Comparison of ENCODE assay signal across 22 cellular contexts in the genomic region with DNA sequence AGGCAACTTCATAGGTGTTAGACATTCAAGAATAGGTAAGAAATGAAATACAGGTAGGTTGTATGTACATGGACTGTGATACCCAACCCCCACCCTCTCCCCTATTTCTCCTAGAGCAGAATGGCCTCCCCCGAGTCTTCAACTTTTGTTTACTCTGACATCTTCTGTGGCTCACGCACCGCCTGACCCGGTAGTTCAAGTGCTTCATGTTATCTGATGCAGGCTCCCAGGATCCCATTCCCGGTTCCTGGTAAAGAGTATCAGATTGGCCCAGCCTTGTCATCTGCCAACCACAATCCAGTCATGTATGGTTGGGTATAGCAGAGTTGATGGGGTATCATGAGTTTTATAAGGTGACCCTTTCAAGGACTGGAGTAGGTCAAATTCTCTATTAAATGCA. TPM values are rescaled to one million over a fixed set of nuclear protein-coding genes. Genes with fewer than 3 reads are reported as not detected.
A peak's percentile ranks its signal among the peaks of the same experiment; 100 is the strongest.
DNase-seq lines count a peak whose midpoint lies in the region; ATAC-seq and TF ChIP-seq lines count a peak whose summit lies in the region.
"Had no signal": no experiment of that assay in that cellular context is flagged by ENCODE, and none has a peak within 500 bp of the region (broad histone marks: within the 10 kb centered on the region; RNA-seq: fewer than 3 reads in every experiment).

No MANE protein-coding gene starts in this region.

- H3K4me1 ChIP-seq in mesenchymal stem cell (ENCODE audit: control insufficient read depth, insufficient read depth, low read depth, low read length) (peaks cover 8% of the 10 kb centered on the region), tibial artery (peaks cover 0 to 72% (median 13%) of the 10 kb centered on the region in 4 donors)
- H3K4me1 ChIP-seq: Caco-2 had no signal

- H3K4me3 ChIP-seq in mesenchymal stem cell (ENCODE audit: insufficient read depth in 1 of 2, low read depth in 1 of 2, low read length in 2 of 2) (no peak overlapping the region), tibial artery (no peak overlapping the region)
- H3K4me3 ChIP-seq: A549, GM23338 had no signal

- no peaks in the 10 kb centered on the region for H3K79me1 ChIP-seq in mesenchymal stem cell (replicated peaks; ENCODE audit: low read length, poor library complexity, severe bottlenecking)

- no peak overlapping the region for H2AK5ac ChIP-seq in mesenchymal stem cell (ENCODE audit: low read length, severe bottlenecking)

- H3K27ac ChIP-seq in mesenchymal stem cell (ENCODE audit: low read length, poor library complexity, severe bottlenecking) (no peak overlapping the region), tibial artery (no peak overlapping the region)
- H3K27ac ChIP-seq: 22Rv1, A549, C4-2B, HL-60 had no signal

- 61% methylated on average over 5 of the region's 5 CpGs for WGBS in mesenchymal stem cell

- H3K36me3 Mint-ChIP-seq in chondrocyte (ENCODE audit: low read depth), result peaks cover 2% of the 10 kb centered on the region
- H3K36me3 Mint-ChIP-seq in stimulated activated memory B cell treated with anti-CD40 and anti-IgM and Interleukin-4, amounts not matched to agents 10 μg/mL and 1 μg/mL and 100 μg/mL, for 72 hours, result peaks cover 6% of the 10 kb centered on the region

- H3K4me1 Mint-ChIP-seq in chondrocyte (ENCODE audit: low read depth), result peaks cover 22% of the 10 kb centered on the region
- peaks cover 87% of the 10 kb centered on the region for H3K4me1 Mint-ChIP-seq in stimulated activated memory B cell treated with anti-CD40 and anti-IgM and Interleukin-4, amounts not matched to agents 10 μg/mL and 1 μg/mL and 100 μg/mL, for 72 hours

- no peak overlapping the region for H3K18ac ChIP-seq in mesenchymal stem cell (ENCODE audit: low read depth in 1 of 2, low read length in 2 of 2)

- no peak overlapping the region for H4K91ac ChIP-seq in mesenchymal stem cell (ENCODE audit: low read length)

- H3K4me3 Mint-ChIP-seq in chondrocyte (ENCODE audit: unreplicated experiment), result no peak overlapping the region
- no peak overlapping the region for H3K4me3 Mint-ChIP-seq in stimulated activated memory B cell treated with anti-CD40 and anti-IgM and Interleukin-4, amounts not matched to agents 10 μg/mL and 1 μg/mL and 100 μg/mL, for 72 hours
- H3K4me3 Mint-ChIP-seq: CD4-positive, alpha-beta T cell; GM23338 had no signal

- H3K9ac ChIP-seq in mesenchymal stem cell (ENCODE audit: low read length), result no peak overlapping the region

- no peak overlapping the region for H3K4me2 ChIP-seq in mesenchymal stem cell (ENCODE audit: low read length, poor library complexity, severe bottlenecking)
- H3K4me2 ChIP-seq: A549, GM23338 had no signal

- no peak for TF ChIP-seq CTCF in chondrocyte (IDR thresholded peaks at IDR 0.05)
- no peak for TF ChIP-seq CTCF in tibial artery (IDR thresholded peaks at IDR 0.05)

- no peaks in the 10 kb centered on the region for H3K27me3 Mint-ChIP-seq in chondrocyte (ENCODE audit: low read depth)
- no peaks in the 10 kb centered on the region for H3K27me3 Mint-ChIP-seq in stimulated activated memory B cell treated with anti-CD40 and anti-IgM and Interleukin-4, amounts not matched to agents 10 μg/mL and 1 μg/mL and 100 μg/mL, for 72 hours
- H3K27me3 Mint-ChIP-seq: CD4-positive, alpha-beta T cell had no signal

- H3K9me3 Mint-ChIP-seq in chondrocyte (ENCODE audit: low read depth), result no peaks in the 10 kb centered on the region
- H3K9me3 Mint-ChIP-seq in stimulated activated memory B cell treated with anti-CD40 and anti-IgM and Interleukin-4, amounts not matched to agents 10 μg/mL and 1 μg/mL and 100 μg/mL, for 72 hours, result no peaks in the 10 kb centered on the region
- H3K9me3 Mint-ChIP-seq: CD4-positive, alpha-beta T cell; GM23338 had no signal

- no peak overlapping the region for H2BK120ac ChIP-seq in mesenchymal stem cell (ENCODE audit: low read depth, low read length)

- no peak overlapping the region for H2BK12ac ChIP-seq in mesenchymal stem cell (ENCODE audit: low read length in 2 of 2)

- H3K9me3 ChIP-seq in mesenchymal stem cell (ENCODE audit: control insufficient read depth, low read length), result no peaks in the 10 kb centered on the region
- no peaks in the 10 kb centered on the region for H3K9me3 ChIP-seq in tibial artery
- H3K9me3 ChIP-seq: A549, Caco-2 had no signal

- no peak for ATAC-seq in stimulated activated memory B cell treated with anti-CD40 and anti-IgM and Interleukin-4, amounts not matched to agents 10 μg/mL and 1 μg/mL and 100 μg/mL, for 72 hours
- ATAC-seq: A549, GM23338 had no signal

- no peak overlapping the region for H2BK15ac ChIP-seq in mesenchymal stem cell (ENCODE audit: low read depth, poor library complexity, severe bottlenecking)

- no peaks in the 10 kb centered on the region for H3K27me3 ChIP-seq in mesenchymal stem cell (ENCODE audit: control insufficient read depth in 1 of 2, insufficient read depth in 1 of 2, low read length in 2 of 2)
- H3K27me3 ChIP-seq in tibial artery, result no peaks in the 10 kb centered on the region

- H4K8ac ChIP-seq in mesenchymal stem cell (ENCODE audit: low read length), result no peak overlapping the region

- peak; percentile 8 for DNase-seq in NCI-H510A (lab: John Stamatoyannopoulos, UW)
- DNase-seq in NCI-H510A treated with DMSO at 0.1 percent for 48 hours (lab: John Stamatoyannopoulos, UW), result no peak
- no peak for DNase-seq in chondrocyte (ENCODE audit: low spot score)
- peak; percentile 35 for DNase-seq in mesenchymal stem cell
- no peak for DNase-seq in tibial artery
- DNase-seq in glomerular visceral epithelial cell (ENCODE audit: extremely low spot score), result no peak
- no peak for DNase-seq in activated CD4-positive, alpha-beta T cell treated with anti-CD3 and anti-CD28 coated beads for 48 hours
- DNase-seq: AML-193; Caco-2; CD4-positive, alpha-beta T cell; DMS79; GF-D8; HCEC 1CT had no signal

- peak overlapping the region; percentile 4 for H3K27ac Mint-ChIP-seq in chondrocyte (ENCODE audit: unreplicated experiment)
- peak overlapping the region; percentile 58 for H3K27ac Mint-ChIP-seq in stimulated activated memory B cell treated with anti-CD40 and anti-IgM and Interleukin-4, amounts not matched to agents 10 μg/mL and 1 μg/mL and 100 μg/mL, for 72 hours
- H3K27ac Mint-ChIP-seq: CD4-positive, alpha-beta T cell; GM23338 had no signal

- H3K36me3 ChIP-seq in mesenchymal stem cell (ENCODE audit: control insufficient read depth in 1 of 2, insufficient read depth in 2 of 2, low read depth in 1 of 2, low read length in 2 of 2) (peaks cover 0 to 4% of the 10 kb centered on the region in 2 experiments), tibial artery (no peaks in the 10 kb centered on the region)

- no peak overlapping the region for H3K14ac ChIP-seq in mesenchymal stem cell (ENCODE audit: low read length in 2 of 2)

- no peak overlapping the region for H2BK5ac ChIP-seq in mesenchymal stem cell (ENCODE audit: low read depth, low read length, poor library complexity, severe bottlenecking)

- no peak overlapping the region for H2AFZ ChIP-seq in mesenchymal stem cell (ENCODE audit: low read depth, low read length)
- H2AFZ ChIP-seq: GM23338 had no signal

- intact Hi-C loops in tibial artery (cut with DNase I; ENCODE audit: low total_unique reads), result no loop called here

- H3K23ac ChIP-seq in mesenchymal stem cell (ENCODE audit: low read length in 2 of 2), result no peak overlapping the region

- no peak overlapping the region for H3K4ac ChIP-seq in mesenchymal stem cell (ENCODE audit: low read depth in 1 of 2, low read length in 2 of 2)

RNA-seq across cellular contexts. Expression of gene GNAI3, which starts 9.1 kb away (rescaled TPM):
- 10.7 to 11.3 TPM (median 10.8 TPM) in 3 replicates for total RNA-seq in chondrocyte
- 6.2 TPM for polyA plus RNA-seq in mesenchymal stem cell (2013, experiment 1 of 2)
- polyA plus RNA-seq in mesenchymal stem cell (2013, experiment 2 of 2), result 6.5 TPM

RNA-seq across cellular contexts. Expression of gene GPR61, which starts 17.8 kb away (rescaled TPM):
- not detected in 3 replicates for total RNA-seq in chondrocyte
- not detected for polyA plus RNA-seq in mesenchymal stem cell (2013, experiment 1 of 2)
- not detected for polyA plus RNA-seq in mesenchymal stem cell (2013, experiment 2 of 2)
- total RNA-seq: Caco-2, Daoy, GM23338, HT1080 had no signal
- polyA plus RNA-seq: BJ had no signal

RNA-seq across cellular contexts. Expression of gene AMIGO1, which starts 48.0 kb away (rescaled TPM):
- 3.1 to 4.6 TPM (median 4.5 TPM) in 3 replicates for total RNA-seq in chondrocyte
- polyA plus RNA-seq in mesenchymal stem cell (2013, experiment 1 of 2), result 0.36 TPM
- 0.36 TPM for polyA plus RNA-seq in mesenchymal stem cell (2013, experiment 2 of 2)

Comparison
In these comparisons a context has a peak if more than half of its experiments do, and no peak if none do; other contexts are left out.
1. DNase-seq: peak in NCI-H510A (single experiment) and mesenchymal stem cell (single experiment); none in NCI-H510A treated with DMSO at 0.1 percent for 48 hours (single experiment), chondrocyte (single experiment), tibial artery (0 of 2), glomerular visceral epithelial cell (single experiment) and activated CD4-positive, alpha-beta T cell treated with anti-CD3 and anti-CD28 coated beads for 48 hours (single experiment).